ENCODE assay signal across 13 cellular contexts in the genomic region with DNA sequence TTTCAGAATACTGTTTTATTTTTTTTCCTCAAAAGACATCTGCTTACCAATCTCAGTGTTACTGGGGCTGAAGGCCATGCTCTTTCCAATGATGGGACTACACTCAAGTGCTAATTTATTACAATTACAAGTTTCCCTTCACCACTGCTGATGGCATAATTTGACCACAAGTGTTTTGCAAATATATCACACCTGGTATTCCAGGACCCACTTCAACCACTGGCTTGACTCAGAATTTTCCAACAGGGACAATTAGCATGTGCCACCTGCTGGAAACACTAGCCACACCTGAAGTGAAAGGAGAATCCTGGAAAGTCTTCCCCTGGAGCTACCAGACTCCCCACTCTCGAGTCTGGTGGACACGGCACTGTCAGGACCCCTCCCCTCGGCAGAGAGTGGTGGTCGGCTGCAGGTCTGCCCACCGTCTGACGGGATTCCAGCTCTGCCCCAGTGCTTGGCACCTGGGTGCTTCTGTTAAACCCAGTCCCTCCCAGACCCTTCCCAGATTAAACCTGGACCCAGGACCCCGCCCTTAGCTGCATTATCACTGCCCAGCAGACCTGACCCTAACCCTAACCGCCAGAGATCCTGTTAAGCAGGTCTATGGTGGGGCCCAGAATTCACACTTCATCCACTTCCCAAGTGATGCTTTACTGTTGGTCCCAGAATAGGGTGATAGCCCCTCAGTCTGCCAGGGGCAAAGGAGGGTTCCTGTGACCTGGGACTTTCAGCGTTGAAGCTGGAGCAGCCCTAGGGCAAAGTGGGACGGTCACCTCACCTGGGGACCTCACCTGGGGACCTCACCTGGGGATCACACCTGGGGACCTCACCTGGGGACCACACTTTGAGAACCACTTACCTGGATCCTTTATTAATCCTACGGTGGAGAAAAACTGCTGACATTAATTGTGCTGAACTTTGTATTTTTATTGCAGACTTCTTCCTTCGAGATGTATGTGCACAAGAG. TPM values are rescaled to one million over a fixed set of nuclear protein-coding genes. Genes with fewer than 3 reads are reported as not detected.
DNase-seq lines count a peak whose midpoint lies in the region; ATAC-seq lines count a peak whose summit lies in the region.
"Had no signal": no experiment of that assay in that cellular context is flagged by ENCODE, and none has a peak within 500 bp of the region (broad histone marks: within the 10 kb centered on the region; RNA-seq: fewer than 3 reads in every experiment).

No MANE protein-coding gene starts in this region.

- intact Hi-C loops in cardiac septum (cut with DNase I) (no loop called here), left ventricle myocardium superior (cut with micrococcal nuclease) (no loop called here)

- no peak for ATAC-seq in left ventricle myocardium superior
- ATAC-seq: right cardiac atrium had no signal

- H3K27ac ChIP-seq in caudate nucleus (ENCODE audit: low read depth, low read length) = peak overlapping the region; percentile 36
- H3K27ac ChIP-seq: brain microvascular endothelial cell had no signal

- peak; percentile 66 for DNase-seq in cardiac septum (ENCODE audit: low spot score)
- no peak for DNase-seq in left ventricle myocardium superior
- DNase-seq in NCI-H2196 (lab: John Stamatoyannopoulos, UW; ENCODE audit: unreplicated experiment) = peak; percentile 42
- no peak for DNase-seq in caudate nucleus (lab: John Stamatoyannopoulos, UW)
- no peak for DNase-seq in NCI-H82 (lab: John Stamatoyannopoulos, UW)
- no peak for DNase-seq in HuH-7.5 (ENCODE audit: low spot score)
- DNase-seq in dedifferentiated amniotic fluid mesenchymal stem cell (ENCODE audit: extremely low spot score) = no peak
- no peak for DNase-seq in SW 1271 (lab: John Stamatoyannopoulos, UW)
- DNase-seq: brain microvascular endothelial cell, erythroblast, NCI-H526 treated with DMSO at 0.1 percent for 48 hours, right cardiac atrium had no signal

RNA-seq across cellular contexts. Expression of gene RASA3, which starts 17.6 kb away (rescaled TPM):
- total RNA-seq in cardiac septum = 9.7 TPM
- 12.3 TPM for total RNA-seq in left ventricle myocardium superior

RNA-seq across cellular contexts. Expression of gene CFAP97D2, which starts 29.0 kb away (rescaled TPM):
- total RNA-seq in cardiac septum (not detected), left ventricle myocardium superior (not detected)
- total RNA-seq: activated CD8-positive, alpha-beta memory T cell treated with anti-CD3 and anti-CD28 coated beads for 36 hours; right cardiac atrium had no signal

Comparison
In these comparisons a context has a peak if more than half of its experiments do, and no peak if none do; other contexts are left out.
1. DNase-seq: peak in cardiac septum (single experiment) and NCI-H2196 (single experiment); none in left ventricle myocardium superior (single experiment), caudate nucleus (0 of 61), NCI-H82 (single experiment), HuH-7.5 (single experiment), dedifferentiated amniotic fluid mesenchymal stem cell (single experiment) and SW 1271 (0 of 2).